2 cellular contexts compared by ENCODE assay signal in genomic region chr15:40938530-40938870, GRCh38.
TF ChIP-seq lines count a peak whose summit lies in the region.

No MANE protein-coding gene starts in this region.

TF ChIP-seq in A549, 52 proteins besides CTCF, POLR2A, EP300 and RAD21 (continued from another document):
- no peak for TF ChIP-seq MAFK (IDR thresholded peaks at IDR 0.05; ENCODE audit: partially characterized antibody)

TF ChIP-seq in HCT116, 20 proteins besides CTCF, POLR2A, EP300 and RAD21 (continued from another document):
- TF ChIP-seq EGR1 (IDR thresholded peaks at IDR 0.05; ENCODE audit: low read depth) (no peak), ELF1 (IDR thresholded peaks at IDR 0.05; ENCODE audit: borderline replicate concordance, low read depth) (no peak), FOSL1 (IDR thresholded peaks at IDR 0.05; ENCODE audit: low read depth) (no peak), JUND (IDR thresholded peaks at IDR 0.05) (no peak), SRF (IDR thresholded peaks at IDR 0.05; ENCODE audit: low read depth) (no peak), ZFX (IDR thresholded peaks at IDR 0.05) (no peak), SP1 (IDR thresholded peaks at IDR 0.05; ENCODE audit: low read depth) (no peak), MAX (IDR thresholded peaks at IDR 0.05) (no peak), ZNF274 (IDR thresholded peaks at IDR 0.05; ENCODE audit: low read depth, low read length) (no peak)
